ENCODE assay signal across 8 cellular contexts in genomic region chr2:105397959-105398521, GRCh38. TPM values are rescaled to one million over a fixed set of nuclear protein-coding genes. Genes with fewer than 3 reads are reported as not detected.
DNase-seq lines count a peak whose midpoint lies in the region; ATAC-seq, FAIRE-seq and TF ChIP-seq lines count a peak whose summit lies in the region.

No MANE protein-coding gene starts in this region.

- H3K27ac ChIP-seq in PC-3 (ENCODE audit: low read length), result peak overlapping the region; percentile 96
- peak overlapping the region; percentile 92 for H3K27ac ChIP-seq in endothelial cell of umbilical vein (ENCODE audit: insufficient read depth, low read depth, low read length)

- DNase-seq in PC-3 (no peak), endothelial cell of umbilical vein (ENCODE audit: low read depth, low spot score) (peak; percentile 33), natural killer cell (no peak)
- DNase-seq in activated CD8-positive, alpha-beta memory T cell treated with anti-CD3 and anti-CD28 coated beads, Interleukin-2, amount 50 U/mL, for 48 hours, result no peak

- H3K27me3 ChIP-seq in PC-3 (ENCODE audit: low read length) (no peaks in the 10 kb centered on the region), endothelial cell of umbilical vein (ENCODE audit: control insufficient read depth in 2 of 2, insufficient read depth in 2 of 2, low read length in 2 of 2) (no peaks in the 10 kb centered on the region)

- H3K9me3 ChIP-seq in PC-3 (ENCODE audit: low read length) (no peaks in the 10 kb centered on the region), endothelial cell of umbilical vein (replicated peaks; ENCODE audit: control insufficient read depth, insufficient read depth, low read length) (no peaks in the 10 kb centered on the region)

- peak; percentile 12 for TF ChIP-seq POLR2A in endothelial cell of umbilical vein (IDR thresholded peaks at IDR 0.05; ENCODE audit: low read depth, low read length)

- H3K4me3 ChIP-seq in PC-3 (ENCODE audit: low read length) (peak overlapping the region; percentile 97), endothelial cell of umbilical vein (replicated peaks in 1 of 3; ENCODE audit: insufficient read depth in 1 of 3, low read depth in 1 of 3, low read length in 3 of 3) (peak overlapping the region; percentile 59 to 99 (median 99))

- peaks cover 4% of the 10 kb centered on the region for H3F3A ChIP-seq in PC-3 (ENCODE audit: low read length, unreplicated experiment)

- no peak overlapping the region for H2AFZ ChIP-seq in PC-3 (ENCODE audit: low read length)
- no peak overlapping the region for H2AFZ ChIP-seq in endothelial cell of umbilical vein (ENCODE audit: low read depth, low read length)

- peaks cover 49% of the 10 kb centered on the region for H3K4me1 ChIP-seq in PC-3 (ENCODE audit: insufficient read depth, low read length)
- peaks cover 41% of the 10 kb centered on the region for H3K4me1 ChIP-seq in endothelial cell of umbilical vein (ENCODE audit: control insufficient read depth, extremely low read depth, insufficient read depth, low read length)

- dilution Hi-C loops in endothelial cell of umbilical vein (cut with MboI; ENCODE audit: extremely low pct_ligation_motif_present, low sequenced_read_pairs), result no loop called here

- H3K27me3 Mint-ChIP-seq in natural killer cell (ENCODE audit: low read depth in 2 of 2), result peaks cover 31 to 40% of the 10 kb centered on the region in 2 donors

- peaks cover 62% of the 10 kb centered on the region for H3K79me2 ChIP-seq in PC-3 (ENCODE audit: low read length)
- peaks cover 62% of the 10 kb centered on the region for H3K79me2 ChIP-seq in endothelial cell of umbilical vein (ENCODE audit: control insufficient read depth, insufficient read depth, low read length)

- H3K36me3 ChIP-seq in PC-3 (ENCODE audit: low read depth, low read length), result peaks cover 32% of the 10 kb centered on the region
- H3K36me3 ChIP-seq in endothelial cell of umbilical vein (ENCODE audit: control insufficient read depth in 2 of 2, extremely low read depth in 1 of 2, insufficient read depth in 2 of 2, low read length in 2 of 2), result peaks cover 4 to 12% of the 10 kb centered on the region in 2 experiments

- H4K20me1 ChIP-seq in PC-3 (ENCODE audit: low read length) (peaks cover 15% of the 10 kb centered on the region; the same call in 1 of the 2 replicates), endothelial cell of umbilical vein (replicated peaks; ENCODE audit: control insufficient read depth, extremely low read depth, insufficient read depth, low read length) (no peaks in the 10 kb centered on the region)

- no peaks in the 10 kb centered on the region for H3K9me3 Mint-ChIP-seq in natural killer cell

- intact Hi-C loops in PC-3 (cut with micrococcal nuclease), result loop anchor here (2.0 kb wide), 1 partner anchor 123 kb away; no protein-coding TSS in a partner anchor
- intact Hi-C loops in endothelial cell of umbilical vein (cut with micrococcal nuclease), result loop anchor here (1.0 to 10.0 kb wide), 3 partner anchors 9 to 797 kb away; partner anchors contain the start of genes C2orf49 and UXS1
- intact Hi-C loops in natural killer cell (cut with micrococcal nuclease), result no loop called here

- H3K4me2 ChIP-seq in PC-3 (ENCODE audit: low read length) (peak overlapping the region; percentile 86), endothelial cell of umbilical vein (ENCODE audit: insufficient read depth, low read length) (peak overlapping the region; percentile 75)

- TSS peak; percentile 29 for BruUV-seq in PC-3 (replicated peaks; lab: Mats Ljungman, UMichigan)
- no TSS peak for BruUV-seq in endothelial cell of umbilical vein (replicated peaks; lab: Mats Ljungman, UMichigan)

- H3K9ac ChIP-seq in PC-3 (ENCODE audit: low read length), result peak overlapping the region; percentile 100
- peak overlapping the region; percentile 100 for H3K9ac ChIP-seq in endothelial cell of umbilical vein (replicated peaks; ENCODE audit: extremely low read depth, insufficient read depth, low read length)

- peak overlapping the region; percentile 70 for H3K4me3 Mint-ChIP-seq in natural killer cell

- POLR2A ChIA-PET in PC-3 (lab: Charles Lee; ENCODE audit: unreplicated experiment) (interaction anchor here (0.6 to 0.7 kb wide), 2 partner anchors 12 to 13 kb away, joined by 3 to 4 read pairs; no protein-coding TSS in a partner anchor), endothelial cell of umbilical vein (lab: Charles Lee) (interaction anchor here (0.8 to 2.0 kb wide), 3 partner anchors 9 to 123 kb away, joined by 3 to 16 read pairs (median 3); no protein-coding TSS in a partner anchor)

- no peak for FAIRE-seq in endothelial cell of umbilical vein (lab: Jason Lieb, UNC)

- H3K9me1 ChIP-seq in endothelial cell of umbilical vein (replicated peaks; ENCODE audit: control insufficient read depth, extremely low read depth, insufficient read depth, low read length), result no peaks in the 10 kb centered on the region

- peak overlapping the region in 1 of 2 donors; percentile 74 for H3K27ac Mint-ChIP-seq in natural killer cell

- CTCF ChIA-PET in PC-3 (lab: Charles Lee) (no interaction called here), endothelial cell of umbilical vein (lab: Charles Lee) (interaction anchor here (0.9 to 4.7 kb wide), 6 partner anchors 9 to 123 kb away, joined by 3 to 31 read pairs (median 8); no protein-coding TSS in a partner anchor)

- no peaks in the 10 kb centered on the region for H3K36me3 Mint-ChIP-seq in natural killer cell

- TF ChIP-seq CTCF in PC-3 (conservative IDR thresholded peaks at IDR 0.05; ENCODE audit: low read depth, low read length) (no peak), endothelial cell of umbilical vein (IDR thresholded peaks at IDR 0.05; ENCODE audit: extremely low read depth in 1 of 2, insufficient read depth in 1 of 2, low read depth in 1 of 2, low read length in 2 of 2) (no peak), natural killer cell (IDR thresholded peaks at IDR 0.05) (no peak)

- H3K4me1 Mint-ChIP-seq in natural killer cell, result peaks cover 0 to 6% of the 10 kb centered on the region in 2 donors

- ATAC-seq in GM19397 (IDR thresholded peaks at IDR 0.05; ENCODE audit: unreplicated experiment), result peak; percentile 5
- ATAC-seq in PC-3, result no peak
- no peak for ATAC-seq in natural killer cell
- ATAC-seq in HG03571 (IDR thresholded peaks at IDR 0.05; ENCODE audit: unreplicated experiment), result no peak
- no peak for ATAC-seq in HG02588 (IDR thresholded peaks at IDR 0.05; ENCODE audit: unreplicated experiment)
- ATAC-seq in HG02852 (IDR thresholded peaks at IDR 0.05; ENCODE audit: unreplicated experiment), result no peak

- no peaks in the 10 kb centered on the region for H3K9me2 ChIP-seq in PC-3 (replicated peaks; ENCODE audit: low read length)

TF ChIP-seq in endothelial cell of umbilical vein, 7 proteins besides CTCF, POLR2A, EP300 and RAD21:
- TF ChIP-seq POLR2AphosphoS5 (IDR thresholded peaks at IDR 0.05; ENCODE audit: insufficient read depth, low read depth, low read length) (no peak), MAX (IDR thresholded peaks at IDR 0.05; ENCODE audit: insufficient read depth, insufficient read length) (no peak), EZH2 (IDR thresholded peaks at IDR 0.05; ENCODE audit: borderline replicate concordance, low read depth, low read length, severe bottlenecking) (no peak), FOS (IDR thresholded peaks at IDR 0.05; ENCODE audit: borderline replicate concordance, insufficient read depth, low read length) (no peak), JUN (IDR thresholded peaks at IDR 0.05; ENCODE audit: borderline replicate concordance, insufficient read depth, insufficient read length, low read depth) (no peak), GATA2 (IDR thresholded peaks at IDR 0.05; ENCODE audit: insufficient read depth, insufficient read length, low read depth, low read length) (no peak), MYC (IDR thresholded peaks at IDR 0.05; ENCODE audit: low read depth, low read length) (no peak)

RNA-seq across cellular contexts. Expression of gene FHL2, which starts 0.8 kb away (rescaled TPM):
- 118 and 125 TPM in 2 replicates for total RNA-seq in PC-3 (2014; rRNA removed)
- total RNA-seq in endothelial cell of umbilical vein, result 178 and 197 TPM in 2 replicates
- polyA plus RNA-seq in endothelial cell of umbilical vein, result 491 and 497 TPM in 2 replicates
- 433 and 443 TPM in 2 replicates for polyA plus RNA-seq in endothelial cell of umbilical vein (2011; cell fraction: cytosol; rRNA removed)
- polyA plus RNA-seq in endothelial cell of umbilical vein (2011; cell fraction: nucleus; rRNA removed), result 279 and 307 TPM in 2 replicates
- 357 and 359 TPM in 2 replicates for polyA plus RNA-seq in endothelial cell of umbilical vein (2012)
- 419 and 437 TPM in 2 replicates for polyA minus RNA-seq in endothelial cell of umbilical vein
- polyA minus RNA-seq in endothelial cell of umbilical vein (2011; cell fraction: cytosol; rRNA and poly(A)+ RNA removed), result 23.9 TPM
- polyA minus RNA-seq in endothelial cell of umbilical vein (2011; cell fraction: nucleus; rRNA and poly(A)+ RNA removed), result 243 and 285 TPM in 2 replicates
- 1 to 10 TPM in 1 of 3 donors, under 1 TPM in 2; 0.26 to 1.3 (median 0.84) TPM for total RNA-seq in natural killer cell

Comparison
In these comparisons a context has a peak if more than half of its experiments do, and no peak if none do; other contexts are left out.
1. RNA of gene FHL2, which starts 0.8 kb away (total RNA-seq): 178 to 197 TPM in endothelial cell of umbilical vein and 118 to 125 TPM in PC-3; 0.26 to 1.3 TPM in natural killer cell; every median in the first group is over 10 times any median in the second.